Comparison of ENCODE assay signal across 15 cellular contexts in the genomic region with DNA sequence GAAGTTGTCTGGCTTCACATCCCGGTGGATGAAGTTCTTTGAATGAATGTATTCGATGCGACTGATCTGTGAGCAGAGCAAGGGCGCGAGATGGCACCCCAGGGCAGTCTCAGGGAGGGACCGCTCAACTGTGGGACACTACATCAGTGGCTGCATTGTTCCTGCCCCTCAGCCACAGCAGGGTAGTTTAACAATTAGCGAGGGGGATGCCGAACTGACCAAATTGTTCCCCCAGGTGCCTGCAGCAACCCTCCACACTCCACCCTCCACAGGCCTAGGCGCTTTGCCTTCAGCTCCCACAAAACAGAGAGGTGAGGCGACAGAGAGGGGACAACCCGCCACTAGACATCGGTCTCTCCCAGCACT.
"Had no signal": no experiment of that assay in that cellular context is flagged by ENCODE, and none has a peak within 500 bp of the region (broad histone marks: within the 10 kb centered on the region; RNA-seq: fewer than 3 reads in every experiment).

No MANE protein-coding gene starts in this region.

- H3K4me3 Mint-ChIP-seq: activated naive CD8-positive, alpha-beta T cell treated with anti-CD3 and anti-CD28 coated beads, Interleukin-2, amount 10 ng/mL, durations not matched to agents 7 days and 5 days; brain; memory B cell had no signal

- H3K9me3 Mint-ChIP-seq: brain; memory B cell; naive thymus-derived CD8-positive, alpha-beta T cell had no signal

- H3K27me3 Mint-ChIP-seq: activated naive CD8-positive, alpha-beta T cell treated with anti-CD3 and anti-CD28 coated beads, Interleukin-2, amount 10 ng/mL, durations not matched to agents 7 days and 5 days; memory B cell; naive thymus-derived CD8-positive, alpha-beta T cell had no signal

- H3K4me1 Mint-ChIP-seq: brain had no signal

- H3K9me3 ChIP-seq: esophagus muscularis mucosa, mucosa of descending colon, transverse colon, vagina had no signal

- H3K27ac Mint-ChIP-seq: activated naive CD8-positive, alpha-beta T cell treated with anti-CD3 and anti-CD28 coated beads, Interleukin-2, amount 10 ng/mL, durations not matched to agents 7 days and 5 days; memory B cell had no signal

- ATAC-seq: left ventricle myocardium superior; mucosa of descending colon; naive thymus-derived CD8-positive, alpha-beta T cell had no signal

- DNase-seq: activated effector memory CD4-positive, alpha-beta T cell treated with anti-CD3 and anti-CD28 coated beads, Interleukin-2, amount 50 U/mL, for 16 hours; activated naive CD8-positive, alpha-beta T cell treated with anti-CD3 and anti-CD28 coated beads, Interleukin-2, amount 10 ng/mL, durations not matched to agents 7 days and 5 days; activated T-cell treated with anti-CD3 and anti-CD28 coated beads for 4 hours; central memory CD4-positive, alpha-beta T cell; kidney glomerular epithelial cell; left ventricle myocardium superior; stimulated activated CD4-positive, alpha-beta T cell treated with anti-CD3 and anti-CD28 coated beads, Interleukin-2, amount 100 ng/mL, for 48 hours; stimulated activated naive CD4-positive, alpha-beta T cell; transverse colon had no signal
